ENCODE assay signal across 19 cellular contexts in genomic region chr4:102534845-102535244, GRCh38. TPM values are rescaled to one million over a fixed set of nuclear protein-coding genes. Genes with fewer than 3 reads are reported as not detected.
DNase-seq lines count a peak whose midpoint lies in the region; ATAC-seq and TF ChIP-seq lines count a peak whose summit lies in the region.
"Had no signal": no experiment of that assay in that cellular context is flagged by ENCODE, and none has a peak within 500 bp of the region (broad histone marks: within the 10 kb centered on the region; RNA-seq: fewer than 3 reads in every experiment).

No MANE protein-coding gene starts in this region.

- no peaks in the 10 kb centered on the region for H3K4me1 ChIP-seq in tibial artery
- H3K4me1 ChIP-seq: pancreas had no signal

- TF ChIP-seq CTCF in tibial artery (IDR thresholded peaks at IDR 0.05) = no peak

- no peak overlapping the region for H3K27ac ChIP-seq in tibial artery
- H3K27ac ChIP-seq: C4-2B, cardiac muscle cell, pancreas, spleen had no signal

- intact Hi-C loops in tibial artery (cut with DNase I; ENCODE audit: low total_unique reads) = no loop called here

- no peaks in the 10 kb centered on the region for H3K9me3 Mint-ChIP-seq in stimulated activated naive CD8-positive, alpha-beta T cell treated with anti-CD3 and anti-CD28 coated beads, Interleukin-15, Interleukin-2, amounts not matched to agents 100 ng/mL and 50 ng/mL, for 24 hours
- H3K9me3 Mint-ChIP-seq in central memory CD8-positive, alpha-beta T cell = no peaks in the 10 kb centered on the region
- H3K9me3 Mint-ChIP-seq: naive thymus-derived CD8-positive, alpha-beta T cell; stimulated activated effector memory CD8-positive, alpha-beta T cell treated with anti-CD3 and anti-CD28 coated beads, Interleukin-12 subunit alpha, Interleukin-12 subunit beta, amount 100 ng/mL, for 72 hours had no signal

- no peaks in the 10 kb centered on the region for H3K27me3 Mint-ChIP-seq in stimulated activated naive CD8-positive, alpha-beta T cell treated with anti-CD3 and anti-CD28 coated beads, Interleukin-15, Interleukin-2, amounts not matched to agents 100 ng/mL and 50 ng/mL, for 24 hours
- no peaks in the 10 kb centered on the region for H3K27me3 Mint-ChIP-seq in T-helper 17 cell
- H3K27me3 Mint-ChIP-seq in central memory CD8-positive, alpha-beta T cell = no peaks in the 10 kb centered on the region
- H3K27me3 Mint-ChIP-seq: naive thymus-derived CD8-positive, alpha-beta T cell had no signal

- no peak overlapping the region for H3K4me3 ChIP-seq in tibial artery
- H3K4me3 ChIP-seq: cardiac muscle cell, esophagus squamous epithelium, pancreas, spleen had no signal

- no peak for DNase-seq in stimulated activated naive CD8-positive, alpha-beta T cell treated with anti-CD3 and anti-CD28 coated beads, Interleukin-15, Interleukin-2, amounts not matched to agents 100 U/mL and 50 U/mL, for 24 hours
- DNase-seq in T-helper 17 cell (no peak), NCI-H69 (lab: John Stamatoyannopoulos, UW) (no peak), D341Med (ENCODE audit: low spot score) (no peak), tibial artery (no peak)
- no peak for DNase-seq in central memory CD8-positive, alpha-beta T cell (ENCODE audit: low spot score in 2 of 2)
- DNase-seq: esophagus squamous epithelium; hippocampal formation; left ventricle myocardium superior; midbrain; naive thymus-derived CD8-positive, alpha-beta T cell; pancreas; spleen; stimulated activated CD4-positive, alpha-beta T cell treated with anti-CD3 and anti-CD28 coated beads, Interleukin-2, amount 100 ng/mL, for 48 hours had no signal

- peak overlapping the region; percentile 92 for H3K27ac Mint-ChIP-seq in stimulated activated naive CD8-positive, alpha-beta T cell treated with anti-CD3 and anti-CD28 coated beads, Interleukin-15, Interleukin-2, amounts not matched to agents 100 ng/mL and 50 ng/mL, for 24 hours
- peak overlapping the region; percentile 74 for H3K27ac Mint-ChIP-seq in T-helper 17 cell
- no peak overlapping the region for H3K27ac Mint-ChIP-seq in central memory CD8-positive, alpha-beta T cell (ENCODE audit: low read depth)

- H3K4me3 Mint-ChIP-seq in stimulated activated naive CD8-positive, alpha-beta T cell treated with anti-CD3 and anti-CD28 coated beads, Interleukin-15, Interleukin-2, amounts not matched to agents 100 ng/mL and 50 ng/mL, for 24 hours = peak overlapping the region; percentile 67
- H3K4me3 Mint-ChIP-seq in T-helper 17 cell = peak overlapping the region; percentile 19
- no peak overlapping the region for H3K4me3 Mint-ChIP-seq in central memory CD8-positive, alpha-beta T cell

- peaks cover 8 to 20% (median 11%) of the 10 kb centered on the region in 3 donors for H3K36me3 ChIP-seq in tibial artery
- H3K36me3 ChIP-seq: cardiac muscle cell, pancreas had no signal

- H3K27me3 ChIP-seq in tibial artery = no peaks in the 10 kb centered on the region
- H3K27me3 ChIP-seq: cardiac muscle cell, esophagus squamous epithelium, pancreas, spleen had no signal

- H3K36me3 Mint-ChIP-seq in stimulated activated naive CD8-positive, alpha-beta T cell treated with anti-CD3 and anti-CD28 coated beads, Interleukin-15, Interleukin-2, amounts not matched to agents 100 ng/mL and 50 ng/mL, for 24 hours (ENCODE audit: low read depth) = peaks cover 86% of the 10 kb centered on the region
- peaks cover 6% of the 10 kb centered on the region for H3K36me3 Mint-ChIP-seq in T-helper 17 cell (ENCODE audit: low read depth)
- H3K36me3 Mint-ChIP-seq in central memory CD8-positive, alpha-beta T cell (ENCODE audit: insufficient read depth) = peaks cover 39% of the 10 kb centered on the region

- H3K4me1 Mint-ChIP-seq in stimulated activated naive CD8-positive, alpha-beta T cell treated with anti-CD3 and anti-CD28 coated beads, Interleukin-15, Interleukin-2, amounts not matched to agents 100 ng/mL and 50 ng/mL, for 24 hours (ENCODE audit: low read depth) = peaks cover 76% of the 10 kb centered on the region
- H3K4me1 Mint-ChIP-seq in T-helper 17 cell = peaks cover 34% of the 10 kb centered on the region
- H3K4me1 Mint-ChIP-seq in central memory CD8-positive, alpha-beta T cell = peaks cover 44% of the 10 kb centered on the region

- ATAC-seq in stimulated activated naive CD8-positive, alpha-beta T cell treated with anti-CD3 and anti-CD28 coated beads, Interleukin-15, Interleukin-2, amounts not matched to agents 100 U/mL and 50 U/mL, for 24 hours = no peak
- ATAC-seq in T-helper 17 cell = peak; percentile 18
- ATAC-seq in central memory CD8-positive, alpha-beta T cell (replicated peaks; ENCODE audit: extremely low read depth, poor library complexity, severe bottlenecking) = peak; percentile 47
- ATAC-seq: left ventricle myocardium superior, Right ventricle myocardium inferior had no signal

- H3K9me3 ChIP-seq in T-helper 17 cell (ENCODE audit: control insufficient read depth, low read length, poor library complexity, severe bottlenecking) (no peaks in the 10 kb centered on the region), tibial artery (no peaks in the 10 kb centered on the region)
- H3K9me3 ChIP-seq: esophagus squamous epithelium, pancreas, spleen had no signal

RNA-seq across cellular contexts. Expression of gene NFKB1, which starts 33.7 kb away (rescaled TPM):
- total RNA-seq in T-helper 17 cell = 100 to 1,000 TPM; 251 to 277 TPM
